ENCODE assay signal across 3 cellular contexts in the genomic region with DNA sequence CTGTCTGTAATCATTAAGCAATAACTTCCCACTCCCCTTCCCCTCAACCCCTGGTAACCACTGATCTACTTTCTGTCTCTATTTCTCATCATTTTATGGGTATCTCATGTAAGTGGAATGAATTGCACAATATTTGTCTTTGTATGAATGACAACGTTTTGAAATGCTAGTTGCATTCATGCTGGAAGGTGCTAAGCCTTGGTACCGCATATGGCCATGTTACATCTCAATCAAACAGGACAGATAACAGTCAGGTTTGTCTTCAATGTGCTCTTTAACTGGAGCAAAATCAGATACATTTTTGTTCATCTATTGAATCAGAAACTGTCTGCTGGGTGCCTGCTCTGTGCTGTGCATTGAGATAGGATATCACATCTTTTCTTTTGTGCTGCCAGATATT.
A peak's percentile ranks its signal among the peaks of the same experiment; 100 is the strongest.
TF ChIP-seq lines count a peak whose summit lies in the region.

No MANE protein-coding gene starts in this region.

TF ChIP-seq in HepG2, 621 proteins besides CTCF, POLR2A, EP300 and RAD21:
- no peak for TF ChIP-seq SRSF9 (IDR thresholded peaks at IDR 0.05; ENCODE audit: borderline replicate concordance, insufficient read depth, low read depth, low read length, poor library complexity, severe bottlenecking)
- peak; percentile 79; the same call in 1 of the 2 replicates for TF ChIP-seq CEBPB (IDR thresholded peaks at IDR 0.05; ENCODE audit: borderline replicate concordance, low read depth, low read length)

TF ChIP-seq in K562, 482 proteins besides CTCF, POLR2A, EP300 and RAD21:
- no peak for TF ChIP-seq CEBPG (CRISPR knock-in tag; IDR thresholded peaks at IDR 0.05)
- peak; percentile 15 to 32; a peak in 1 of 4 replicates for TF ChIP-seq CEBPG (tag; conservative IDR thresholded peaks at IDR 0.05 in 1 of 2, IDR thresholded peaks at IDR 0.05 in 1 of 2)
- TF ChIP-seq CBX1 (IDR thresholded peaks at IDR 0.05; ENCODE audit: low read depth) = no peak
- TF ChIP-seq ZNF57 (CRISPR knock-in tag; IDR thresholded peaks at IDR 0.05) = no peak
- TF ChIP-seq ZNF766 (CRISPR knock-in tag; conservative IDR thresholded peaks at IDR 0.05) = no peak
- peak; percentile 33; the same call in 1 of the 2 replicates for TF ChIP-seq CEBPB (tag; IDR thresholded peaks at IDR 0.05)

TF ChIP-seq in SK-N-SH, 30 proteins besides CTCF, POLR2A, EP300 and RAD21:
- no peak for TF ChIP-seq MAX (IDR thresholded peaks at IDR 0.05; ENCODE audit: low read depth)
TF ChIP-seq in SK-N-SH: peak in this region for 0.
